Comparison of ENCODE assay signal across 12 cellular contexts in genomic region chr1:178417858-178418257, GRCh38.
A peak's percentile ranks its signal among the peaks of the same experiment; 100 is the strongest.
DNase-seq lines count a peak whose midpoint lies in the region; ATAC-seq and TF ChIP-seq lines count a peak whose summit lies in the region.
"Had no signal": no experiment of that assay in that cellular context is flagged by ENCODE, and none has a peak within 500 bp of the region (broad histone marks: within the 10 kb centered on the region; RNA-seq: fewer than 3 reads in every experiment).

No MANE protein-coding gene starts in this region.

- H3K4me1 ChIP-seq in RWPE2 (ENCODE audit: insufficient read depth, poor library complexity, severe bottlenecking) (peaks cover 12% of the 10 kb centered on the region), smooth muscle cell (ENCODE audit: low read depth) (no peaks in the 10 kb centered on the region), Karpas-422 (ENCODE audit: low read length) (peaks cover 11% of the 10 kb centered on the region)
- H3K4me1 ChIP-seq: body of pancreas, upper lobe of left lung had no signal

- no peak overlapping the region for H2AFZ ChIP-seq in smooth muscle cell (ENCODE audit: low read depth)
- no peak overlapping the region for H2AFZ ChIP-seq in Karpas-422 (ENCODE audit: low read length)

- H3K9me3 ChIP-seq in RWPE2 (ENCODE audit: severe bottlenecking) (peaks cover 4% of the 10 kb centered on the region), smooth muscle cell (replicated peaks; ENCODE audit: low read depth) (peaks cover 4% of the 10 kb centered on the region), Karpas-422 (ENCODE audit: low read length) (no peaks in the 10 kb centered on the region), WERI-Rb-1 (ENCODE audit: severe bottlenecking) (no peaks in the 10 kb centered on the region)
- H3K9me3 ChIP-seq: body of pancreas, upper lobe of left lung had no signal

- H3K27ac ChIP-seq in RWPE2 (ENCODE audit: poor library complexity, severe bottlenecking) (peak overlapping the region; percentile 31), smooth muscle cell (ENCODE audit: low read depth) (peak overlapping the region; percentile 73), Karpas-422 (ENCODE audit: low read length) (no peak overlapping the region), WERI-Rb-1 (no peak overlapping the region)
- H3K27ac ChIP-seq: body of pancreas, upper lobe of left lung had no signal

- H3K9ac ChIP-seq in smooth muscle cell (ENCODE audit: low read depth) (no peak overlapping the region), Karpas-422 (ENCODE audit: low read length) (no peak overlapping the region)

- H3K79me2 ChIP-seq in smooth muscle cell (ENCODE audit: low read depth) = no peaks in the 10 kb centered on the region
- H3K79me2 ChIP-seq in Karpas-422 (ENCODE audit: low read length) = no peaks in the 10 kb centered on the region

- WGBS in smooth muscle cell (ENCODE audit: low lambda C conversion rate) = 73% methylated on average over 2 of the region's 2 CpGs

- H3K4me3 ChIP-seq in RWPE2 (ENCODE audit: severe bottlenecking) = no peak overlapping the region
- no peak overlapping the region for H3K4me3 ChIP-seq in smooth muscle cell
- no peak overlapping the region for H3K4me3 ChIP-seq in Karpas-422 (ENCODE audit: low read length)
- H3K4me3 ChIP-seq in WERI-Rb-1 (ENCODE audit: low read depth, low read length) = no peak overlapping the region
- H3K4me3 ChIP-seq: body of pancreas, upper lobe of left lung had no signal

- H3K9me2 ChIP-seq in Karpas-422 (replicated peaks; ENCODE audit: insufficient read depth, low read length) = no peaks in the 10 kb centered on the region

- H4K20me1 ChIP-seq in smooth muscle cell (ENCODE audit: low read depth) (peaks cover 9% of the 10 kb centered on the region), Karpas-422 (ENCODE audit: insufficient read depth, low read depth, low read length) (no peaks in the 10 kb centered on the region)

- H3K27me3 ChIP-seq in RWPE2 (ENCODE audit: insufficient read depth, poor library complexity, severe bottlenecking) (no peaks in the 10 kb centered on the region), smooth muscle cell (ENCODE audit: low read depth) (no peaks in the 10 kb centered on the region), Karpas-422 (ENCODE audit: low read length) (no peaks in the 10 kb centered on the region), WERI-Rb-1 (ENCODE audit: insufficient read depth, low read depth, severe bottlenecking) (no peaks in the 10 kb centered on the region)
- H3K27me3 ChIP-seq: body of pancreas, upper lobe of left lung had no signal

- no peak for TF ChIP-seq CTCF in RWPE2 (IDR thresholded peaks at IDR 0.05; ENCODE audit: poor library complexity, severe bottlenecking)
- TF ChIP-seq CTCF in smooth muscle cell (IDR thresholded peaks at IDR 0.05; ENCODE audit: borderline replicate concordance, insufficient read depth, poor library complexity, severe bottlenecking) = no peak
- TF ChIP-seq CTCF in WERI-Rb-1 (IDR thresholded peaks at IDR 0.05; ENCODE audit: low read depth, low read length) = no peak

- DNase-seq in H4 (ENCODE audit: low spot score) (peak; percentile 34), RWPE2 (ENCODE audit: low spot score) (no peak), fibroblast of gingiva (ENCODE audit: low read depth) (peak; percentile 57), smooth muscle cell (lab: John Stamatoyannopoulos, UW; ENCODE audit: unreplicated experiment) (no peak), mucosa of gallbladder (ENCODE audit: low spot score) (no peak), activated T-cell treated with anti-CD3 and anti-CD28 coated beads for 4 hours (no peak), Karpas-422 (no peak), WERI-Rb-1 (no peak)
- DNase-seq: activated CD8-positive, alpha-beta memory T cell treated with anti-CD3 and anti-CD28 coated beads, Interleukin-2, amount 10 ng/mL, durations not matched to agents 7 days and 5 days; body of pancreas; NCI-H1930; upper lobe of left lung had no signal

- H3F3A ChIP-seq in smooth muscle cell (ENCODE audit: low read depth) = no peaks in the 10 kb centered on the region

- ATAC-seq in RWPE2 (ENCODE audit: low read depth) = peak; percentile 92
- ATAC-seq: activated CD8-positive, alpha-beta memory T cell treated with anti-CD3 and anti-CD28 coated beads, Interleukin-2, amount 10 ng/mL, durations not matched to agents 7 days and 5 days; body of pancreas had no signal

- H3K4me2 ChIP-seq in smooth muscle cell (no peak overlapping the region), Karpas-422 (ENCODE audit: low read depth, low read length, poor library complexity, severe bottlenecking) (no peak overlapping the region)

- H3K36me3 ChIP-seq in RWPE2 (ENCODE audit: low read depth) (0 out of 2 replicates have a peak, but pooled peaks cover 8% of the 10 kb centered on the region), smooth muscle cell (ENCODE audit: low read depth) (no peaks in the 10 kb centered on the region), Karpas-422 (ENCODE audit: insufficient read depth, low read length) (no peaks in the 10 kb centered on the region), WERI-Rb-1 (no peaks in the 10 kb centered on the region)
- H3K36me3 ChIP-seq: upper lobe of left lung had no signal

Comparison
In these comparisons a context has a peak if more than half of its experiments do, and no peak if none do; other contexts are left out.
1. DNase-seq: peak in H4 (single experiment) and fibroblast of gingiva (single experiment); none in RWPE2 (single experiment), smooth muscle cell (single experiment), mucosa of gallbladder (single experiment), activated T-cell treated with anti-CD3 and anti-CD28 coated beads for 4 hours (single experiment), Karpas-422 (single experiment) and WERI-Rb-1 (single experiment).
2. H3K27ac ChIP-seq: peak in RWPE2 (single experiment) and smooth muscle cell (single experiment); none in Karpas-422 (single experiment) and WERI-Rb-1 (single experiment).